ENCODE assay signal across 1 cellular context in the genomic region with DNA sequence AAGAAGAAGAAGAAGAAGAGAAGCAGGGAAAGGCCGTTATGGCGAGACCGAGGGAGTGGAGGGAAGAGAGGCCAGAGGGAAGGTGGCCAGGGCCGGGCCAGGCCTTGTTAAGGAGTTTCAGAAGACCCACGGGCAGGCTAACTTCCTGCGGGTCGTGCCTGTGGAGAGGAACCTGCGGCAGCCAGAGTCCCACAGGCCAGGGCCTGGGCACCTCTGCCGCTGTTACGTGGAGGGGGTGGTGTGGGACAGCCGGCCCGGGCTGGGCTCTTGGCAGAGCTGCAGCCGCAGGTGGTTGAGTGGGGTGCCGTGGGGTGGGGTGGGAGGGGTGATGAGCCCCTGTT.
TF ChIP-seq lines count a peak whose summit lies in the region.

No MANE protein-coding gene starts in this region.

TF ChIP-seq in H1, 55 proteins besides CTCF, POLR2A, EP300 and RAD21:
- no peak for TF ChIP-seq JUN (IDR thresholded peaks at IDR 0.05; ENCODE audit: low read depth, low read length)
- no peak for TF ChIP-seq BACH1 (IDR thresholded peaks at IDR 0.05; ENCODE audit: low read length)
- TF ChIP-seq, protein P1, sequence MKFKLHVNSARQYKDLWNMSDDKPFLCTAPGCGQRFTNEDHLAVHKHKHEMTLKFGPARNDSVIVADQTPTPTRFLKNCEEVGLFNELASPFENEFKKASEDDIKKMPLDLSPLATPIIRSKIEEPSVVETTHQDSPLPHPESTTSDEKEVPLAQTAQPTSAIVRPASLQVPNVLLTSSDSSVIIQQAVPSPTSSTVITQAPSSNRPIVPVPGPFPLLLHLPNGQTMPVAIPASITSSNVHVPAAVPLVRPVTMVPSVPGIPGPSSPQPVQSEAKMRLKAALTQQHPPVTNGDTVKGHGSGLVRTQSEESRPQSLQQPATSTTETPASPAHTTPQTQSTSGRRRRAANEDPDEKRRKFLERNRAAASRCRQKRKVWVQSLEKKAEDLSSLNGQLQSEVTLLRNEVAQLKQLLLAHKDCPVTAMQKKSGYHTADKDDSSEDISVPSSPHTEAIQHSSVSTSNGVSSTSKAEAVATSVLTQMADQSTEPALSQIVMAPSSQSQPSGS (IDR thresholded peaks at IDR 0.05; ENCODE audit: low read length), result no peak
- TF ChIP-seq FOSL1 (IDR thresholded peaks at IDR 0.05; ENCODE audit: insufficient read depth, low read depth, low read length), result no peak
- TF ChIP-seq NRF1 (IDR thresholded peaks at IDR 0.05; ENCODE audit: low read depth, low read length), result no peak
- no peak for TF ChIP-seq RNF2 (IDR thresholded peaks at IDR 0.05; ENCODE audit: borderline replicate concordance, low read depth, low read length, missing control alignments, poor library complexity, severe bottlenecking)
- no peak for TF ChIP-seq KDM4A (IDR thresholded peaks at IDR 0.05; ENCODE audit: low read depth, low read length, severe bottlenecking)
- no peak for TF ChIP-seq RFX5 (IDR thresholded peaks at IDR 0.05; ENCODE audit: borderline replicate concordance, low read depth, low read length)
